Comparison of ENCODE assay signal across 8 cellular contexts in genomic region chr3:177195242-177195940, GRCh38. TPM values are rescaled to one million over a fixed set of nuclear protein-coding genes. Genes with fewer than 3 reads are reported as not detected.
DNase-seq lines count a peak whose midpoint lies in the region; ATAC-seq and TF ChIP-seq lines count a peak whose summit lies in the region.

No MANE protein-coding gene starts in this region.

- ATAC-seq in gastroesophageal sphincter (no peak), psoas muscle (no peak)

- DNase-seq in EH (ENCODE audit: low read depth) (peak; percentile 20), LHCN-M2 (ENCODE audit: low read depth) (peak; percentile 19), psoas muscle (no peak), GM13976 (ENCODE audit: low spot score) (no peak), HuH-7 (ENCODE audit: low spot score) (no peak), SHP77 treated with DMSO at 0.1 percent for 48 hours (lab: John Stamatoyannopoulos, UW) (no peak)
- DNase-seq in activated CD8-positive, alpha-beta memory T cell treated with anti-CD3 and anti-CD28 coated beads, Interleukin-2, amount 50 U/mL, for 4 hours, result peak; percentile 21

- H3K27ac ChIP-seq in gastroesophageal sphincter (peak overlapping the region; percentile 98 to 100 (median 100)), psoas muscle (peak overlapping the region; percentile 97)

- H3K36me3 ChIP-seq in gastroesophageal sphincter, result no peaks in the 10 kb centered on the region
- H3K36me3 ChIP-seq in psoas muscle (ENCODE audit: insufficient read depth in 1 of 2, low read depth in 1 of 2), result no peaks in the 10 kb centered on the region

- intact Hi-C loops in psoas muscle (cut with DNase I), result loop anchor here (5.0 to 10.0 kb wide), 5 partner anchors 97 to 579 kb away; no protein-coding TSS in a partner anchor

- WGBS in gastroesophageal sphincter (ENCODE audit: low coverage in 1 of 2), 2 donors, result 4% methylated on average over 7 to 8 of the region's 8 CpGs
- WGBS in psoas muscle, 3 donors, result 3 to 6% (median 4%) methylated on average over 8 of the region's 8 CpGs

- no peaks in the 10 kb centered on the region for H3K9me3 ChIP-seq in gastroesophageal sphincter
- H3K9me3 ChIP-seq in psoas muscle, result no peaks in the 10 kb centered on the region

- H3K4me3 ChIP-seq in gastroesophageal sphincter (peak overlapping the region; percentile 84 to 98), psoas muscle (peak overlapping the region; percentile 89)

- TF ChIP-seq EP300 in gastroesophageal sphincter (IDR thresholded peaks at IDR 0.05), result no peak

- TF ChIP-seq CTCF in gastroesophageal sphincter (IDR thresholded peaks at IDR 0.05), result no peak
- TF ChIP-seq CTCF in psoas muscle (IDR thresholded peaks at IDR 0.05), result no peak
- TF ChIP-seq CTCF in GM13976 (IDR thresholded peaks at IDR 0.05; ENCODE audit: borderline replicate concordance, control extremely low read depth, extremely low read depth, insufficient read depth, missing control alignments), result no peak

- no peak for TF ChIP-seq POLR2A in gastroesophageal sphincter (IDR thresholded peaks at IDR 0.05)

- H3K27me3 ChIP-seq in gastroesophageal sphincter, result no peaks in the 10 kb centered on the region
- H3K27me3 ChIP-seq in psoas muscle (ENCODE audit: insufficient read depth in 3 of 3, low read length in 2 of 3), result no peaks in the 10 kb centered on the region

- H3K4me1 ChIP-seq in gastroesophageal sphincter, result peaks cover 0 to 70% (median 10%) of the 10 kb centered on the region in 3 donors
- peaks cover 31% of the 10 kb centered on the region for H3K4me1 ChIP-seq in psoas muscle

- in situ Hi-C loops in GM13976 (cut with MboI; ENCODE audit: low sequenced_read_pairs, unreplicated experiment), result loop anchor here (10.0 kb wide), 1 partner anchor 159 kb away; no protein-coding TSS in a partner anchor

RNA-seq across cellular contexts. Expression of gene TBL1XR1, which starts 1.9 kb away (rescaled TPM):
- total RNA-seq in LHCN-M2 (2014; rRNA removed) (69.4 and 78.2 TPM in 2 replicates), gastroesophageal sphincter (100 to 1,000 TPM in 1 of 4 donors, 10 to 100 TPM in 3; 91.1 to 126 (median 97.4) TPM), psoas muscle (10 to 100 TPM; 58.6 to 97.4 (median 69.4) TPM)
- polyA plus RNA-seq in LHCN-M2 (2012), result 39.9 TPM
- polyA plus RNA-seq in psoas muscle, result 10 to 100 TPM in 2 of 3 donors, 1 to 10 TPM in 1; 7.3 to 15.7 (median 11.5) TPM

Comparison
In these comparisons a context has a peak if more than half of its experiments do, and no peak if none do; other contexts are left out.
1. DNase-seq: peak in EH (single experiment), LHCN-M2 (single experiment) and activated CD8-positive, alpha-beta memory T cell treated with anti-CD3 and anti-CD28 coated beads, Interleukin-2, amount 50 U/mL, for 4 hours (single experiment); none in psoas muscle (0 of 2), GM13976 (single experiment), HuH-7 (single experiment) and SHP77 treated with DMSO at 0.1 percent for 48 hours (single experiment).